In genomic region chr21:39388038-39388810, GRCh38 we compare ENCODE assay signal across 8 cellular contexts. TPM values are rescaled to one million over a fixed set of nuclear protein-coding genes. Genes with fewer than 3 reads are reported as not detected.
A peak's percentile ranks its signal among the peaks of the same experiment; 100 is the strongest.
DNase-seq lines count a peak whose midpoint lies in the region; ATAC-seq, FAIRE-seq and TF ChIP-seq lines count a peak whose summit lies in the region.

No MANE protein-coding gene starts in this region.

- intact Hi-C loops in adrenal gland (cut with DNase I), result loop anchor here (5.0 to 10.0 kb wide), 2 partner anchors 76 to 203 kb away; partner anchors contain the start of genes BRWD1 (in 1 of the 2) and PSMG1 (in 1 of the 2)
- intact Hi-C loops in left ventricle myocardium superior (cut with micrococcal nuclease), result loop anchor here (5.0 to 10.0 kb wide), 2 partner anchors 41 to 73 kb away; partner anchors contain the start of genes BRWD1 and HMGN1
- intact Hi-C loops in prostate gland (cut with DNase I), result loop anchor here (2.0 kb wide), 2 partner anchors 73 to 205 kb away; partner anchors contain the start of gene PSMG1

- H3K27ac ChIP-seq in adrenal gland (peak overlapping the region; percentile 2 to 86 (median 67)), prostate gland (peak overlapping the region; percentile 56 to 68)

- CTCF ChIA-PET in T-cell (lab: Charles Lee), result interaction anchor here (0.6 to 1.4 kb wide), 9 partner anchors 11 to 76 kb away, joined by 3 to 12 read pairs (median 5); partner anchors contain the start of gene HMGN1 (in 1 of the 2)

- H3K36me3 Mint-ChIP-seq in T-cell, result peaks cover 24% of the 10 kb centered on the region

- peak; percentile 91 for DNase-seq in GM12891 (ENCODE audit: insufficient read length, low spot score)
- DNase-seq in NCI-H1105 (lab: John Stamatoyannopoulos, UW), result peak; percentile 80
- peak; percentile 53 to 92 (median 82) for DNase-seq in T-cell
- peak; percentile 88 to 94 (median 92) for DNase-seq in adrenal gland
- peak; percentile 96 for DNase-seq in left ventricle myocardium superior
- DNase-seq in prostate gland (ENCODE audit: low spot score), result peak; percentile 89
- peak; percentile 92 for DNase-seq in ureter (ENCODE audit: low spot score)

- H3K27me3 Mint-ChIP-seq in T-cell, result no peaks in the 10 kb centered on the region

- H3K4me3 Mint-ChIP-seq in T-cell, result peak overlapping the region; percentile 81 to 85 (median 84)

- 0 out of 2 replicates have a peak, but pooled peaks have one; percentile 47 for TF ChIP-seq POLR2A in GM12891 (IDR thresholded peaks at IDR 0.05; ENCODE audit: low read depth, low read length)
- no peak for TF ChIP-seq POLR2A in adrenal gland (IDR thresholded peaks at IDR 0.05)
- no peak for TF ChIP-seq POLR2A in prostate gland (IDR thresholded peaks at IDR 0.05)

- H3K4me3 ChIP-seq in adrenal gland (peak overlapping the region in 2 of 4 donors; percentile 20 to 68), prostate gland (peak overlapping the region; percentile 28 to 39)

- 14 to 18% (median 16%) methylated on average over 24 to 35 of the region's 35 CpGs for WGBS in adrenal gland, 4 donors
- WGBS in prostate gland, result 23% methylated on average over 30 of the region's 35 CpGs

- H3K27me3 ChIP-seq in adrenal gland (no peaks in the 10 kb centered on the region), prostate gland (replicated peaks; ENCODE audit: insufficient read depth) (no peaks in the 10 kb centered on the region)

- peaks cover 28 to 37% (median 32%) of the 10 kb centered on the region in 3 donors for H3K4me1 Mint-ChIP-seq in T-cell

- peak; percentile 62 for FAIRE-seq in GM12891 (lab: Jason Lieb, UNC)

- H3K27ac Mint-ChIP-seq in T-cell, result peak overlapping the region; percentile 87 to 94

- no peaks in the 10 kb centered on the region for H3K9me3 ChIP-seq in adrenal gland (replicated peaks in 1 of 3)
- H3K9me3 ChIP-seq in prostate gland, result no peaks in the 10 kb centered on the region

- POLR2A ChIA-PET in T-cell (lab: Charles Lee), result interaction anchor here in 1 of 2 donors (0.7 to 1.5 kb wide), 3 partner anchors 40 to 85 kb away, joined by 3 to 6 read pairs (median 4); no protein-coding TSS in a partner anchor

- H3K36me3 ChIP-seq in adrenal gland (replicated peaks in 1 of 2) (peaks cover 0 to 16% of the 10 kb centered on the region in 2 donors), prostate gland (no peaks in the 10 kb centered on the region)

- H3K4me1 ChIP-seq in adrenal gland (replicated peaks in 1 of 2) (peaks cover 4 to 26% of the 10 kb centered on the region in 2 donors), prostate gland (replicated peaks) (no peaks in the 10 kb centered on the region)

- H3K9me3 Mint-ChIP-seq in T-cell, result no peaks in the 10 kb centered on the region

- ATAC-seq in HG02798 (IDR thresholded peaks at IDR 0.05; ENCODE audit: poor library complexity, unreplicated experiment) (peak; percentile 86), T-cell (replicated peaks in 1 of 4) (peak; percentile 80 to 82 (median 81)), left ventricle myocardium superior (peak; percentile 82)

- TF ChIP-seq CTCF in adrenal gland (IDR thresholded peaks at IDR 0.05) (peak; percentile 80 to 97 (median 90)), prostate gland (IDR thresholded peaks at IDR 0.05) (peak; percentile 86 to 95 (median 90))

TF ChIP-seq in GM12891, 5 proteins besides CTCF, POLR2A, EP300 and RAD21:
- TF ChIP-seq PAX5 (IDR thresholded peaks at IDR 0.05; ENCODE audit: insufficient read depth, low read length, severe bottlenecking), result peak; percentile 74
- TF ChIP-seq POU2F2 (IDR thresholded peaks at IDR 0.05; ENCODE audit: low read depth, low read length), result 0 out of 2 replicates have a peak, but pooled peaks have one; percentile 35
- peak; percentile 54; the same call in 1 of the 2 replicates for TF ChIP-seq POLR2AphosphoS5 (IDR thresholded peaks at IDR 0.05; ENCODE audit: low read depth, low read length)
- no peak for TF ChIP-seq SPI1 (IDR thresholded peaks at IDR 0.05; ENCODE audit: low read depth, low read length)
- TF ChIP-seq TAF1 (IDR thresholded peaks at IDR 0.05; ENCODE audit: low read depth, low read length), result peak; percentile 64

RNA-seq across cellular contexts. Expression of gene HMGN1, which starts 39.3 kb away (rescaled TPM):
- 242 TPM for polyA plus RNA-seq in GM12891 (2012; ENCODE audit: low read depth, missing spikeins)
- total RNA-seq in T-cell (100 to 1,000 TPM; 206 to 254 (median 239) TPM), adrenal gland (100 to 1,000 TPM in 5 of 8 donors, 10 to 100 TPM in 3; 86.5 to 175 (median 130) TPM), left ventricle myocardium superior (75.4 TPM), prostate gland (100 to 1,000 TPM; 141 to 270 TPM), ureter (225 TPM)
- 100 to 1,000 TPM in 1 of 3 donors, 10 to 100 TPM in 2; 95.8 to 242 (median 96.5) TPM for polyA plus RNA-seq in adrenal gland

RNA-seq across cellular contexts. Expression of gene LCA5L, which starts 57.4 kb away (rescaled TPM):
- 0.15 TPM for polyA plus RNA-seq in GM12891 (2012; ENCODE audit: low read depth, missing spikeins)
- total RNA-seq in T-cell (under 1 TPM in 4 of 5 donors, not detected in 1; 0.23 to 0.60 (median 0.44) TPM), adrenal gland (1 to 10 TPM in 7 of 8 donors, under 1 TPM in 1; 0.42 to 9.2 (median 4.6) TPM), left ventricle myocardium superior (0.40 TPM), prostate gland (10 to 100 TPM in 1 of 2 donors, 1 to 10 TPM in 1; 3.7 to 11.1 TPM), ureter (3.0 TPM)
- polyA plus RNA-seq in adrenal gland, result 10 to 100 TPM in 1 of 3 donors, 1 to 10 TPM in 2; 3.5 to 13.5 (median 4.3) TPM
